ENCODE assay signal across 9 cellular contexts in the genomic region with DNA sequence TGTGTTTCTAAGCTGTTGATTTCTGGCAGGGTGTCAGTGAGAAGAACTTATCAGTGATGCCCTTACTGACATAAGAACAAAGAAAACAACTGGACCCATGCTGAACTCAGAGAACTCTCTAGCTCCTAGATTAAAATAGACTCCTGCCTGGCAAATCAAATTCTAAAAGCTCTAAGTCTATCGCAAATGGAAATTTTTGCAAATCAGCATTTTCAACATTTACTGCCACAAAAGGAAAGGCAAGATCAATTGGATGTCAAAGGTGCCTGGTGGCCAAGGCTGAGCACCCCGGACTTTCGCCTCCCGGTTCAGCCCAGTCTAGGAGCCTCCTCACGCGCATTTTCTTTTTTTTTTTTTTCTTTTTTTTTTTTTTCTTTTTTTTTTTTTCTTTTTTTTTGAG.
"Had no signal": no experiment of that assay in that cellular context is flagged by ENCODE, and none has a peak within 500 bp of the region (broad histone marks: within the 10 kb centered on the region; RNA-seq: fewer than 3 reads in every experiment).

No MANE protein-coding gene starts in this region.

- H3K4me1 ChIP-seq: HAP-1 had no signal

- H3K9me3 ChIP-seq: HAP-1 had no signal

- DNase-seq: GM23248, GOT3, H7, HFFc6, KBM-7 had no signal

- H3K36me3 ChIP-seq: HAP-1 had no signal

- H2AFZ ChIP-seq: GM23248 had no signal

- H3K4me2 ChIP-seq: KMS-11 had no signal

- ATAC-seq: HCT116 had no signal

- H3K27ac ChIP-seq: GM23248, KMS-11 had no signal

- H3K4me3 ChIP-seq: GM23248, HAP-1 had no signal

- FAIRE-seq: HTR-8/SVneo had no signal

- H3K9ac ChIP-seq: GM23248, KMS-11 had no signal
